17 cellular contexts compared by ENCODE assay signal in genomic region chr10:103823706-103824272, GRCh38. TPM values are rescaled to one million over a fixed set of nuclear protein-coding genes. Genes with fewer than 3 reads are reported as not detected.
DNase-seq lines count a peak whose midpoint lies in the region; ATAC-seq, FAIRE-seq and TF ChIP-seq lines count a peak whose summit lies in the region.
"Had no signal": no experiment of that assay in that cellular context is flagged by ENCODE, and none has a peak within 500 bp of the region (broad histone marks: within the 10 kb centered on the region; RNA-seq: fewer than 3 reads in every experiment).

No MANE protein-coding gene starts in this region.

- H4K8ac ChIP-seq in mesendoderm (ENCODE audit: low read depth, low read length) = no peak overlapping the region

- peaks cover 14% of the 10 kb centered on the region for H3K79me1 ChIP-seq in mesendoderm (ENCODE audit: low read length)

- H3K9me3 Mint-ChIP-seq in astrocyte (ENCODE audit: unreplicated experiment) (no peaks in the 10 kb centered on the region), type B pancreatic cell (no peaks in the 10 kb centered on the region)

- peak overlapping the region; percentile 23 for H3K27ac Mint-ChIP-seq in astrocyte (ENCODE audit: unreplicated experiment)
- peak overlapping the region; percentile 71 for H3K27ac Mint-ChIP-seq in type B pancreatic cell

- DNase-seq in GM12892 (ENCODE audit: insufficient read length) = no peak
- DNase-seq in astrocyte (ENCODE audit: low read depth) = no peak
- DNase-seq in mesendoderm = no peak
- DNase-seq in type B pancreatic cell (ENCODE audit: extremely low spot score, unreplicated experiment) = no peak
- DNase-seq in NCI-H2171 treated with DMSO at 0.1 percent for 48 hours (lab: John Stamatoyannopoulos, UW) = no peak
- DNase-seq: DMS153, HCEC 1CT, NCI-H1092, NCI-H1694 treated with DMSO at 0.1 percent for 48 hours, NCI-H446, PC-3 had no signal

- H3K4ac ChIP-seq in mesendoderm (ENCODE audit: low read depth, low read length) = peak overlapping the region; percentile 82

- no peak for TF ChIP-seq POLR2A in GM12892 (IDR thresholded peaks at IDR 0.05; ENCODE audit: low read depth, low read length)

- FAIRE-seq in GM12892 (lab: Jason Lieb, UNC) (peak; percentile 9), astrocyte (lab: Jason Lieb, UNC) (no peak)
- FAIRE-seq: GM18507 had no signal

- H3K4me3 ChIP-seq in astrocyte (ENCODE audit: insufficient read depth, low read depth, low read length) (no peak overlapping the region), mesendoderm (ENCODE audit: low read length) (no peak overlapping the region)
- H3K4me3 ChIP-seq: SK-N-MC had no signal

- H3K4me1 Mint-ChIP-seq in astrocyte (ENCODE audit: low read depth, unreplicated experiment) = peaks cover 26% of the 10 kb centered on the region
- peaks cover 53% of the 10 kb centered on the region for H3K4me1 Mint-ChIP-seq in type B pancreatic cell (ENCODE audit: unreplicated experiment)

- no peak overlapping the region for H3K4me2 ChIP-seq in astrocyte (ENCODE audit: low read length)
- H3K4me2 ChIP-seq in mesendoderm (ENCODE audit: low read length) = no peak overlapping the region

- no peak overlapping the region for H2BK15ac ChIP-seq in mesendoderm (replicated peaks; ENCODE audit: low read depth)

- no peak overlapping the region for H3K27ac ChIP-seq in astrocyte (ENCODE audit: low read depth, low read length)
- no peak overlapping the region for H3K27ac ChIP-seq in mesendoderm (ENCODE audit: low read depth, low read length)
- H3K27ac ChIP-seq: HL-60, SK-N-MC had no signal

- no peak overlapping the region for H3K56ac ChIP-seq in mesendoderm (ENCODE audit: low read length)

- TF ChIP-seq CTCF in astrocyte (IDR thresholded peaks at IDR 0.05; ENCODE audit: insufficient read depth, low read depth, low read length) = no peak
- no peak for TF ChIP-seq CTCF in type B pancreatic cell (conservative IDR thresholded peaks at IDR 0.05)

- H3K36me3 Mint-ChIP-seq in astrocyte (ENCODE audit: low read depth, unreplicated experiment) (peaks cover 3% of the 10 kb centered on the region), type B pancreatic cell (peaks cover 4% of the 10 kb centered on the region)

- H3K27me3 Mint-ChIP-seq in astrocyte (ENCODE audit: low read depth, unreplicated experiment) (no peaks in the 10 kb centered on the region), type B pancreatic cell (peaks cover 8% of the 10 kb centered on the region)

- H3K18ac ChIP-seq in mesendoderm (ENCODE audit: low read length) = peak overlapping the region; percentile 13

- H3K9ac ChIP-seq in astrocyte (ENCODE audit: low read length) (no peak overlapping the region), mesendoderm (ENCODE audit: low read length) (no peak overlapping the region)

- no peak overlapping the region for H2AK5ac ChIP-seq in mesendoderm (ENCODE audit: low read length)

- H3K36me3 ChIP-seq in astrocyte (ENCODE audit: insufficient read depth, low read length) = no peaks in the 10 kb centered on the region
- no peaks in the 10 kb centered on the region for H3K36me3 ChIP-seq in mesendoderm (ENCODE audit: control insufficient read depth, insufficient read depth, low read length)

- no peak overlapping the region for H2AFZ ChIP-seq in astrocyte (ENCODE audit: low read depth, low read length)

- WGBS in mesendoderm (ENCODE audit: extremely low coverage, insufficient coverage, low lambda C conversion rate) = no CpG with 5 or more reads among the region's 9 CpGs

- H3K27me3 ChIP-seq in astrocyte (ENCODE audit: insufficient read depth, low read length) (peaks cover 3% of the 10 kb centered on the region), mesendoderm (ENCODE audit: insufficient read depth, low read length, poor library complexity) (no peaks in the 10 kb centered on the region)

- no peak overlapping the region for H3K4me3 Mint-ChIP-seq in astrocyte (ENCODE audit: unreplicated experiment)
- no peak overlapping the region for H3K4me3 Mint-ChIP-seq in type B pancreatic cell

- no peak overlapping the region for H3K23ac ChIP-seq in mesendoderm (ENCODE audit: low read length)

- H2BK5ac ChIP-seq in mesendoderm (ENCODE audit: low read length) = no peak overlapping the region

- H2BK120ac ChIP-seq in mesendoderm (ENCODE audit: low read depth, low read length) = no peak overlapping the region

- no peaks in the 10 kb centered on the region for H3K9me3 ChIP-seq in astrocyte (ENCODE audit: insufficient read depth, low read depth, low read length)

- H3K79me2 ChIP-seq in astrocyte (ENCODE audit: insufficient read depth, low read length) = no peaks in the 10 kb centered on the region
- peaks cover 2% of the 10 kb centered on the region for H3K79me2 ChIP-seq in mesendoderm (ENCODE audit: control insufficient read depth, insufficient read depth, low read length)

- no peak for ATAC-seq in GM21528 (IDR thresholded peaks at IDR 0.05; ENCODE audit: low FRiP score, unreplicated experiment)
- ATAC-seq in GM18520 (IDR thresholded peaks at IDR 0.05; ENCODE audit: unreplicated experiment) = no peak
- ATAC-seq: PC-3, Right ventricle myocardium inferior had no signal

- H3K4me1 ChIP-seq in astrocyte (ENCODE audit: insufficient read depth, low read length) (peaks cover 10% of the 10 kb centered on the region), mesendoderm (ENCODE audit: control insufficient read depth, low read depth, low read length) (peaks cover 15% of the 10 kb centered on the region)

- H4K20me1 ChIP-seq in astrocyte (ENCODE audit: insufficient read depth, low read length) = peaks cover 60% of the 10 kb centered on the region

- no peak overlapping the region for H4K5ac ChIP-seq in mesendoderm (ENCODE audit: low read length)

RNA-seq across cellular contexts. Expression of gene SH3PXD2A, which starts 31.6 kb away (rescaled TPM):
- polyA plus RNA-seq in GM12892 (2012; ENCODE audit: missing spikeins) = 6.5 TPM
- total RNA-seq in astrocyte (17.3 and 25.8 TPM in 2 replicates), type B pancreatic cell (ENCODE audit: low replicate concordance) (22.3 and 38.6 TPM in 2 replicates)
- polyA plus RNA-seq in mesendoderm (2013, experiment 1 of 2) = 7.7 TPM
- polyA plus RNA-seq in mesendoderm (2013, experiment 2 of 2) = 7.8 TPM
